In the genomic region with DNA sequence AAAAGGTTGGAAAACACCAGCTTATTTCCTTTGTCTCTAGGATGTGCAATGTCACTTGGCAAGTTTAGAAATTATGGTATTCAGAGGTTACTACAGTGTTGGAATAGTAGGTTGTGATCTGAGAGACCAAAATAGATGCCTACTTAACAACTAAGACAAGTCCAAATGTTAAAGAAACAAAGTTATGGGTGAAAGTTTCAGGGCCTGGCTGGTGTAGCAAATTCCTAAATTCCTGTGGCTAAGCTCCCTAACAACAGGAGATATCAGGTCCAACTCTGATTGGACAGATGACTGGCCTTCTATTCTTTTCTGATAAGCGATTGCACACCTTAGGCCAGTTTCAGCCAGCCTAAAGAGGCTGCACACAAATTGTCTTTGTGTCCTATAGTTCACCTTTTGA, we compare ENCODE assay signal across 19 cellular contexts.
DNase-seq lines count a peak whose midpoint lies in the region; ATAC-seq and TF ChIP-seq lines count a peak whose summit lies in the region.
"Had no signal": no experiment of that assay in that cellular context is flagged by ENCODE, and none has a peak within 500 bp of the region (broad histone marks: within the 10 kb centered on the region; RNA-seq: fewer than 3 reads in every experiment).

No MANE protein-coding gene starts in this region.

- H3K27ac Mint-ChIP-seq in Calu3 (ENCODE audit: unreplicated experiment) (peak overlapping the region; percentile 48), osteocyte (ENCODE audit: unreplicated experiment) (peak overlapping the region; percentile 0)
- H3K27ac Mint-ChIP-seq: activated naive CD4-positive, alpha-beta T cell treated with anti-CD3 and anti-CD28 coated beads for 36 hours; dendritic cell treated with granulocyte-macrophage colony-stimulating factor and Interleukin-4, amounts not matched to agents 40 ng/mL and 50 ng/mL, for 4 days; mesothelial cell of epicardium had no signal

- H3K4me1 Mint-ChIP-seq in Calu3 (ENCODE audit: low read depth, unreplicated experiment) (peaks cover 19% of the 10 kb centered on the region), osteocyte (ENCODE audit: unreplicated experiment) (peaks cover 43% of the 10 kb centered on the region)
- H3K4me1 Mint-ChIP-seq: neural crest cell had no signal

- no peaks in the 10 kb centered on the region for H3K27me3 Mint-ChIP-seq in Calu3 (ENCODE audit: unreplicated experiment)
- H3K27me3 Mint-ChIP-seq in osteocyte (ENCODE audit: unreplicated experiment) = no peaks in the 10 kb centered on the region
- H3K27me3 Mint-ChIP-seq: dendritic cell treated with granulocyte-macrophage colony-stimulating factor and Interleukin-4, amounts not matched to agents 40 ng/mL and 50 ng/mL, for 4 days had no signal

- BruUV-seq in Calu3 (replicated peaks; lab: Mats Ljungman, UMichigan) = no TSS peak

- H3K9me3 Mint-ChIP-seq in Calu3 (ENCODE audit: low read depth, unreplicated experiment) (peaks cover 7% of the 10 kb centered on the region), osteocyte (ENCODE audit: unreplicated experiment) (no peaks in the 10 kb centered on the region)
- H3K9me3 Mint-ChIP-seq: dendritic cell treated with granulocyte-macrophage colony-stimulating factor and Interleukin-4, amounts not matched to agents 40 ng/mL and 50 ng/mL, for 4 days had no signal

- TF ChIP-seq CTCF in Calu3 (IDR thresholded peaks at IDR 0.05; ENCODE audit: unreplicated experiment) (no peak), osteocyte (IDR thresholded peaks at IDR 0.05) (no peak)

- peaks cover 4% of the 10 kb centered on the region for H3K36me3 Mint-ChIP-seq in Calu3 (ENCODE audit: insufficient read depth, unreplicated experiment)
- H3K36me3 Mint-ChIP-seq in osteocyte (ENCODE audit: unreplicated experiment) = no peaks in the 10 kb centered on the region
- H3K36me3 Mint-ChIP-seq: mesothelial cell of epicardium had no signal

- ATAC-seq in SK-N-SH treated with all-trans-retinoic acid at 6 μM for 48 hours = peak; percentile 33

- CTCF ChIA-PET in Calu3 (lab: Charles Lee) = no interaction called here

- DNase-seq in Calu3 = peak; percentile 14
- DNase-seq in fibroblast of peridontal ligament (ENCODE audit: extremely low read depth) = peak; percentile 69
- DNase-seq in osteocyte (ENCODE audit: extremely low spot score, unreplicated experiment) = no peak
- DNase-seq in stimulated activated CD4-positive, alpha-beta T cell treated with anti-CD3 and anti-CD28 coated beads, Interleukin-4, amount 100 ng/mL, for 24 hours = no peak
- DNase-seq in NOMO-1 treated with DMSO at 0.1 percent for 48 hours (lab: John Stamatoyannopoulos, UW; ENCODE audit: unreplicated experiment) = no peak
- no peak for DNase-seq in NCI-H1694 (lab: John Stamatoyannopoulos, UW)
- no peak for DNase-seq in activated naive CD4-positive, alpha-beta T cell treated with Interleukin-2 at 50 U/mL for 16 hours
- DNase-seq: activated CD4-positive, alpha-beta T cell treated with anti-CD3 and anti-CD28 coated beads, Interleukin-2, amount 50 U/mL, for 4 hours; activated naive CD4-positive, alpha-beta T cell treated with anti-CD3 and anti-CD28 coated beads for 36 hours; activated T-cell treated with anti-CD3 and anti-CD28 coated beads for 4 hours; AML-193; NCI-H526 treated with DMSO at 0.1 percent for 48 hours; SHP77 treated with DMSO at 0.1 percent for 48 hours; spleen; substantia nigra had no signal

- no peak overlapping the region for H3K4me3 Mint-ChIP-seq in Calu3 (ENCODE audit: low read depth, unreplicated experiment)
- H3K4me3 Mint-ChIP-seq in osteocyte (ENCODE audit: unreplicated experiment) = no peak overlapping the region
- H3K4me3 Mint-ChIP-seq: activated naive CD4-positive, alpha-beta T cell treated with anti-CD3 and anti-CD28 coated beads for 36 hours; dendritic cell treated with granulocyte-macrophage colony-stimulating factor and Interleukin-4, amounts not matched to agents 40 ng/mL and 50 ng/mL, for 4 days; mesothelial cell of epicardium; neural crest cell had no signal

- intact Hi-C loops in Calu3 (cut with micrococcal nuclease; ENCODE audit: unreplicated experiment) = no loop called here

TF ChIP-seq in SK-N-SH treated with all-trans-retinoic acid at 6 μM for 48 hours, 23 proteins besides CTCF, POLR2A, EP300 and RAD21:
- TF ChIP-seq ARNTL (CRISPR knock-in tag; IDR thresholded peaks at IDR 0.05; ENCODE audit: borderline replicate concordance, low read depth) = no peak
- TF ChIP-seq ZC3H10 (CRISPR knock-in tag; IDR thresholded peaks at IDR 0.05) = no peak
- no peak for TF ChIP-seq ISL1 (CRISPR knock-in tag; IDR thresholded peaks at IDR 0.05)
- TF ChIP-seq TCF4 (CRISPR knock-in tag; IDR thresholded peaks at IDR 0.05; ENCODE audit: borderline replicate concordance) = no peak
- TF ChIP-seq PATZ1 (CRISPR knock-in tag; IDR thresholded peaks at IDR 0.05; ENCODE audit: borderline replicate concordance) = no peak
- no peak for TF ChIP-seq PPARA (CRISPR knock-in tag; IDR thresholded peaks at IDR 0.05; ENCODE audit: borderline replicate concordance)
- TF ChIP-seq GLIS3 (CRISPR knock-in tag; IDR thresholded peaks at IDR 0.05) = no peak
- TF ChIP-seq OSR1 (CRISPR knock-in tag; IDR thresholded peaks at IDR 0.05) = no peak
- no peak for TF ChIP-seq ZNF565 (CRISPR knock-in tag; conservative IDR thresholded peaks at IDR 0.05; ENCODE audit: low read depth)
- TF ChIP-seq, protein P1, sequence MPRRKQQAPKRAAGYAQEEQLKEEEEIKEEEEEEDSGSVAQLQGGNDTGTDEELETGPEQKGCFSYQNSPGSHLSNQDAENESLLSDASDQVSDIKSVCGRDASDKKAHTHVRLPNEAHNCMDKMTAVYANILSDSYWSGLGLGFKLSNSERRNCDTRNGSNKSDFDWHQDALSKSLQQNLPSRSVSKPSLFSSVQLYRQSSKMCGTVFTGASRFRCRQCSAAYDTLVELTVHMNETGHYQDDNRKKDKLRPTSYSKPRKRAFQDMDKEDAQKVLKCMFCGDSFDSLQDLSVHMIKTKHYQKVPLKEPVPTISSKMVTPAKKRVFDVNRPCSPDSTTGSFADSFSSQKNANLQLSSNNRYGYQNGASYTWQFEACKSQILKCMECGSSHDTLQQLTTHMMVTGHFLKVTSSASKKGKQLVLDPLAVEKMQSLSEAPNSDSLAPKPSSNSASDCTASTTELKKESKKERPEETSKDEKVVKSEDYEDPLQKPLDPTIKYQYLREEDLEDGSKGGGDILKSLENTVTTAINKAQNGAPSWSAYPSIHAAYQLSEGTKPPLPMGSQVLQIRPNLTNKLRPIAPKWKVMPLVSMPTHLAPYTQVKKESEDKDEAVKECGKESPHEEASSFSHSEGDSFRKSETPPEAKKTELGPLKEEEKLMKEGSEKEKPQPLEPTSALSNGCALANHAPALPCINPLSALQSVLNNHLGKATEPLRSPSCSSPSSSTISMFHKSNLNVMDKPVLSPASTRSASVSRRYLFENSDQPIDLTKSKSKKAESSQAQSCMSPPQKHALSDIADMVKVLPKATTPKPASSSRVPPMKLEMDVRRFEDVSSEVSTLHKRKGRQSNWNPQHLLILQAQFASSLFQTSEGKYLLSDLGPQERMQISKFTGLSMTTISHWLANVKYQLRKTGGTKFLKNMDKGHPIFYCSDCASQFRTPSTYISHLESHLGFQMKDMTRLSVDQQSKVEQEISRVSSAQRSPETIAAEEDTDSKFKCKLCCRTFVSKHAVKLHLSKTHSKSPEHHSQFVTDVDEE (CRISPR knock-in tag; IDR thresholded peaks at IDR 0.05) = no peak
- no peak for TF ChIP-seq ZFP3 (CRISPR knock-in tag; IDR thresholded peaks at IDR 0.05)
- TF ChIP-seq ZNF70 (CRISPR knock-in tag; IDR thresholded peaks at IDR 0.05) = no peak
- no peak for TF ChIP-seq RARB (CRISPR knock-in tag; IDR thresholded peaks at IDR 0.05)
- TF ChIP-seq ESRRG (CRISPR knock-in tag; IDR thresholded peaks at IDR 0.05) = no peak
- TF ChIP-seq CSRNP3 (CRISPR knock-in tag; IDR thresholded peaks at IDR 0.05) = no peak
- TF ChIP-seq ZFP30 (CRISPR knock-in tag; IDR thresholded peaks at IDR 0.05) = no peak
- TF ChIP-seq TOX (CRISPR knock-in tag; IDR thresholded peaks at IDR 0.05; ENCODE audit: borderline replicate concordance) = no peak
- no peak for TF ChIP-seq CSDC2 (CRISPR knock-in tag; IDR thresholded peaks at IDR 0.05)
- TF ChIP-seq ZNF8 (CRISPR knock-in tag; IDR thresholded peaks at IDR 0.05) = no peak

Comparison
In these comparisons a context has a peak if more than half of its experiments do, and no peak if none do; other contexts are left out.
1. DNase-seq: peak in Calu3 (single experiment) and fibroblast of peridontal ligament (single experiment); none in osteocyte (single experiment), stimulated activated CD4-positive, alpha-beta T cell treated with anti-CD3 and anti-CD28 coated beads, Interleukin-4, amount 100 ng/mL, for 24 hours (single experiment), NOMO-1 treated with DMSO at 0.1 percent for 48 hours (single experiment), NCI-H1694 (single experiment) and activated naive CD4-positive, alpha-beta T cell treated with Interleukin-2 at 50 U/mL for 16 hours (single experiment).